27 cellular contexts compared by ENCODE assay signal in genomic region chr18:74186661-74187060, GRCh38.
"Had no signal": no experiment of that assay in that cellular context is flagged by ENCODE, and none has a peak within 500 bp of the region (broad histone marks: within the 10 kb centered on the region; RNA-seq: fewer than 3 reads in every experiment).

No MANE protein-coding gene starts in this region.

- H3K36me3 Mint-ChIP-seq: immature natural killer cell; mesothelial cell of epicardium; naive thymus-derived CD4-positive, alpha-beta T cell; natural killer cell treated with Interleukin-12 subunit alpha and Interleukin-12 subunit beta and Interleukin-15 and Interleukin-18, amount 100 ng/mL, for 72 hours; stimulated activated naive B cell treated with anti-CD40 and anti-IgM and Interleukin-4, amounts not matched to agents 10 μg/mL and 1 μg/mL and 100 μg/mL, for 72 hours had no signal

- DNase-seq: hypothalamus; immature natural killer cell; lower lobe of right lung; mammary epithelial cell; mesenchymal stem cell; mucosa of descending colon; naive thymus-derived CD4-positive, alpha-beta T cell; ovary; posterior cingulate gyrus; retina; right cardiac atrium; stimulated activated CD4-positive, alpha-beta T cell treated with anti-CD3 and anti-CD28 coated beads, Interleukin-12 subunit alpha, Interleukin-12 subunit beta, amount 100 ng/mL, for 4 hours; stimulated activated CD4-positive, alpha-beta T cell treated with anti-CD3 and anti-CD28 coated beads, Interleukin-15, amount 100 ng/mL, for 24 hours; stimulated activated CD4-positive, alpha-beta T cell treated with anti-CD3 and anti-CD28 coated beads, Interleukin-2, amount 100 ng/mL, for 24 hours; stimulated activated CD4-positive, alpha-beta T cell treated with anti-CD3 and anti-CD28 coated beads, Interleukin-4, amount 100 ng/mL, for 1 hour; stimulated activated naive B cell treated with anti-CD40 and anti-IgM and Interleukin-4, amounts not matched to agents 10 μg/mL and 1 μg/mL and 100 μg/mL, for 72 hours; stimulated activated naive CD8-positive, alpha-beta T cell treated with anti-CD3 and anti-CD28 coated beads, Interleukin-15, Interleukin-2, amounts not matched to agents 100 U/mL and 50 U/mL, for 24 hours; stomach; testis; tibial artery; trophoblast cell; upper lobe of right lung had no signal

- H3K27me3 ChIP-seq: ovary, testis had no signal

- H3K9me3 ChIP-seq: lower lobe of right lung, mucosa of descending colon, ovary, prostate gland, stomach, testis, tibial artery, upper lobe of right lung had no signal

- H3K9me3 Mint-ChIP-seq: immature natural killer cell; mesothelial cell of epicardium; naive thymus-derived CD4-positive, alpha-beta T cell; natural killer cell treated with Interleukin-12 subunit alpha and Interleukin-12 subunit beta and Interleukin-15 and Interleukin-18, amount 100 ng/mL, for 72 hours had no signal

- H3K4me1 Mint-ChIP-seq: immature natural killer cell; naive thymus-derived CD4-positive, alpha-beta T cell; stimulated activated naive B cell treated with anti-CD40 and anti-IgM and Interleukin-4, amounts not matched to agents 10 μg/mL and 1 μg/mL and 100 μg/mL, for 72 hours had no signal

- H3K4me3 ChIP-seq: lower lobe of right lung, mucosa of descending colon, ovary, prostate gland, skin epidermis, stomach, testis, tibial artery, upper lobe of right lung had no signal

- ATAC-seq: lower lobe of right lung; mucosa of descending colon; naive thymus-derived CD4-positive, alpha-beta T cell; natural killer cell treated with Interleukin-12 subunit alpha and Interleukin-12 subunit beta and Interleukin-15 and Interleukin-18, amount 100 ng/mL, for 72 hours; right cardiac atrium; sciatic nerve; stimulated activated naive B cell treated with anti-CD40 and anti-IgM and Interleukin-4, amounts not matched to agents 10 μg/mL and 1 μg/mL and 100 μg/mL, for 72 hours; stimulated activated naive CD8-positive, alpha-beta T cell treated with anti-CD3 and anti-CD28 coated beads, Interleukin-15, Interleukin-2, amounts not matched to agents 100 U/mL and 50 U/mL, for 24 hours; upper lobe of right lung had no signal

- H3K4me3 Mint-ChIP-seq: immature natural killer cell; mesothelial cell of epicardium; naive thymus-derived CD4-positive, alpha-beta T cell; natural killer cell treated with Interleukin-12 subunit alpha and Interleukin-12 subunit beta and Interleukin-15 and Interleukin-18, amount 100 ng/mL, for 72 hours; stimulated activated naive B cell treated with anti-CD40 and anti-IgM and Interleukin-4, amounts not matched to agents 10 μg/mL and 1 μg/mL and 100 μg/mL, for 72 hours had no signal

- H3K27ac Mint-ChIP-seq: immature natural killer cell; mesothelial cell of epicardium; naive thymus-derived CD4-positive, alpha-beta T cell; natural killer cell treated with Interleukin-12 subunit alpha and Interleukin-12 subunit beta and Interleukin-15 and Interleukin-18, amount 100 ng/mL, for 72 hours; stimulated activated naive B cell treated with anti-CD40 and anti-IgM and Interleukin-4, amounts not matched to agents 10 μg/mL and 1 μg/mL and 100 μg/mL, for 72 hours had no signal

- H3K36me3 ChIP-seq: lower lobe of right lung, ovary, prostate gland, stomach, tibial artery, upper lobe of right lung had no signal

- H3K4me1 ChIP-seq: lower lobe of right lung, prostate gland, stomach, testis, tibial artery, upper lobe of right lung had no signal

- H3K27ac ChIP-seq: lower lobe of right lung, ovary, prostate gland, skin epidermis, stomach, testis, tibial artery, upper lobe of right lung had no signal
